8 cellular contexts compared by ENCODE assay signal in genomic region chr3:197950661-197951029, GRCh38. TPM values are rescaled to one million over a fixed set of nuclear protein-coding genes. Genes with fewer than 3 reads are reported as not detected.
DNase-seq lines count a peak whose midpoint lies in the region; ATAC-seq and TF ChIP-seq lines count a peak whose summit lies in the region.

No MANE protein-coding gene starts in this region.

- H3K4me1 ChIP-seq in breast epithelium (peaks cover 0 to 4% of the 10 kb centered on the region in 2 donors), mucosa of descending colon (ENCODE audit: low read depth) (peaks cover 27% of the 10 kb centered on the region)

- H3K27me3 Mint-ChIP-seq in stimulated activated naive CD8-positive, alpha-beta T cell treated with anti-CD3 and anti-CD28 coated beads, Interleukin-15, Interleukin-2, amounts not matched to agents 100 ng/mL and 50 ng/mL, for 24 hours: no peaks in the 10 kb centered on the region

- peak overlapping the region; percentile 65 to 74 (median 65) for H3K4me3 ChIP-seq in breast epithelium
- peak overlapping the region; percentile 45 for H3K4me3 ChIP-seq in mucosa of descending colon

- TF ChIP-seq CTCF in breast epithelium (IDR thresholded peaks at IDR 0.05) (no peak), mucosa of descending colon (IDR thresholded peaks at IDR 0.05) (no peak)

- DNase-seq in stimulated activated naive CD8-positive, alpha-beta T cell treated with anti-CD3 and anti-CD28 coated beads, Interleukin-15, Interleukin-2, amounts not matched to agents 100 U/mL and 50 U/mL, for 24 hours: no peak
- no peak for DNase-seq in breast epithelium (ENCODE audit: low spot score in 2 of 2)
- DNase-seq in mucosa of descending colon: no peak
- no peak for DNase-seq in NCI-H1048 (lab: John Stamatoyannopoulos, UW)

- H3K27ac ChIP-seq in breast epithelium: peak overlapping the region; percentile 91

- H3K27ac Mint-ChIP-seq in stimulated activated naive CD8-positive, alpha-beta T cell treated with anti-CD3 and anti-CD28 coated beads, Interleukin-15, Interleukin-2, amounts not matched to agents 100 ng/mL and 50 ng/mL, for 24 hours: peak overlapping the region; percentile 99

- no peak for ATAC-seq in stimulated activated naive CD8-positive, alpha-beta T cell treated with anti-CD3 and anti-CD28 coated beads, Interleukin-15, Interleukin-2, amounts not matched to agents 100 U/mL and 50 U/mL, for 24 hours
- no peak for ATAC-seq in mucosa of descending colon
- no peak for ATAC-seq in GM21786 (IDR thresholded peaks at IDR 0.05; ENCODE audit: unreplicated experiment)
- no peak for ATAC-seq in GM21515 (IDR thresholded peaks at IDR 0.05; ENCODE audit: unreplicated experiment)
- no peak for ATAC-seq in HG02588 (IDR thresholded peaks at IDR 0.05; ENCODE audit: unreplicated experiment)

- H3K36me3 Mint-ChIP-seq in stimulated activated naive CD8-positive, alpha-beta T cell treated with anti-CD3 and anti-CD28 coated beads, Interleukin-15, Interleukin-2, amounts not matched to agents 100 ng/mL and 50 ng/mL, for 24 hours (ENCODE audit: low read depth): peaks cover 58% of the 10 kb centered on the region

- H3K4me1 Mint-ChIP-seq in stimulated activated naive CD8-positive, alpha-beta T cell treated with anti-CD3 and anti-CD28 coated beads, Interleukin-15, Interleukin-2, amounts not matched to agents 100 ng/mL and 50 ng/mL, for 24 hours (ENCODE audit: low read depth): peaks cover 55% of the 10 kb centered on the region

- intact Hi-C loops in breast epithelium (cut with DNase I; ENCODE audit: low total_unique reads) (no loop called here), mucosa of descending colon (cut with DNase I, micrococcal nuclease) (no loop called here)

- H3K36me3 ChIP-seq in breast epithelium (no peaks in the 10 kb centered on the region), mucosa of descending colon (ENCODE audit: low read depth) (peaks cover 15% of the 10 kb centered on the region)

- H3K9me3 ChIP-seq in breast epithelium (no peaks in the 10 kb centered on the region), mucosa of descending colon (no peaks in the 10 kb centered on the region)

- no peaks in the 10 kb centered on the region for H3K27me3 ChIP-seq in breast epithelium

- no peak for TF ChIP-seq POLR2A in breast epithelium (IDR thresholded peaks at IDR 0.05)

- no peaks in the 10 kb centered on the region for H3K9me3 Mint-ChIP-seq in stimulated activated naive CD8-positive, alpha-beta T cell treated with anti-CD3 and anti-CD28 coated beads, Interleukin-15, Interleukin-2, amounts not matched to agents 100 ng/mL and 50 ng/mL, for 24 hours

- peak overlapping the region; percentile 98 for H3K4me3 Mint-ChIP-seq in stimulated activated naive CD8-positive, alpha-beta T cell treated with anti-CD3 and anti-CD28 coated beads, Interleukin-15, Interleukin-2, amounts not matched to agents 100 ng/mL and 50 ng/mL, for 24 hours

RNA-seq across cellular contexts. Expression of gene RPL35A, which starts 0.7 kb away (rescaled TPM):
- total RNA-seq in breast epithelium: 100 to 1,000 TPM; 650 to 918 (median 888) TPM
- total RNA-seq in mucosa of descending colon: 100 to 1,000 TPM; 606 to 700 (median 621) TPM

RNA-seq across cellular contexts. Expression of gene LMLN, which starts 9.4 kb away (rescaled TPM):
- 10 to 100 TPM in 1 of 3 donors, 1 to 10 TPM in 2; 3.9 to 12.0 (median 5.0) TPM for total RNA-seq in breast epithelium
- 1 to 10 TPM; 3.8 to 8.1 (median 5.7) TPM for total RNA-seq in mucosa of descending colon
